Comparison of ENCODE assay signal across 9 cellular contexts in genomic region chr14:96390965-96391292, GRCh38. TPM values are rescaled to one million over a fixed set of nuclear protein-coding genes. Genes with fewer than 3 reads are reported as not detected.
DNase-seq lines count a peak whose midpoint lies in the region; ATAC-seq, FAIRE-seq and TF ChIP-seq lines count a peak whose summit lies in the region.
"Had no signal": no experiment of that assay in that cellular context is flagged by ENCODE, and none has a peak within 500 bp of the region (broad histone marks: within the 10 kb centered on the region; RNA-seq: fewer than 3 reads in every experiment).

No MANE protein-coding gene starts in this region.

- DNase-seq in HAP-1 (ENCODE audit: low spot score in 2 of 2) = no peak
- no peak for DNase-seq in WTC11 (ENCODE audit: low spot score)
- no peak for DNase-seq in hepatocyte (ENCODE audit: low spot score)
- DNase-seq in NCI-H524 (lab: John Stamatoyannopoulos, UW) = no peak
- no peak for DNase-seq in SW480 (ENCODE audit: low spot score)
- no peak for DNase-seq in GM13976 (ENCODE audit: low spot score)
- DNase-seq in GM19239 (ENCODE audit: insufficient read length, low spot score) = no peak

- H2AFZ ChIP-seq in hepatocyte = peak overlapping the region; percentile 82

- 9% methylated on average over 13 of the region's 13 CpGs for WGBS in hepatocyte (ENCODE audit: low lambda C conversion rate, missing lambda C conversion rate)

- no peaks in the 10 kb centered on the region for H3K36me3 Mint-ChIP-seq in WTC11

- no peaks in the 10 kb centered on the region for H3K27me3 ChIP-seq in HAP-1 (ENCODE audit: low read depth)
- no peaks in the 10 kb centered on the region for H3K27me3 ChIP-seq in hepatocyte

- POLR2A ChIA-PET in WTC11 (lab: Charles Lee) = interaction anchor here (1.3 kb wide), 1 partner anchor 16 kb away, joined by 3 read pairs; no protein-coding TSS in a partner anchor

- H3K4me1 ChIP-seq in HAP-1 (peaks cover 4% of the 10 kb centered on the region), hepatocyte (ENCODE audit: insufficient read depth) (peaks cover 5% of the 10 kb centered on the region)

- H3K27ac ChIP-seq in hepatocyte (peak overlapping the region; percentile 56), skin epidermis (peak overlapping the region in 14 of 21 experiments; percentile 14 to 84 (median 70))

- no peaks in the 10 kb centered on the region for H3K9me2 ChIP-seq in hepatocyte (replicated peaks; ENCODE audit: insufficient read depth)

- H3K36me3 ChIP-seq in HAP-1 (replicated peaks) = peaks cover 3% of the 10 kb centered on the region
- no peaks in the 10 kb centered on the region for H3K36me3 ChIP-seq in hepatocyte (replicated peaks; ENCODE audit: insufficient read depth, low read depth)

- H3K9me3 ChIP-seq in HAP-1 = no peaks in the 10 kb centered on the region
- no peaks in the 10 kb centered on the region for H3K9me3 ChIP-seq in hepatocyte (ENCODE audit: low read depth)

- H3K4me2 ChIP-seq in hepatocyte = peak overlapping the region; percentile 95

- CTCF ChIA-PET in WTC11 (lab: Charles Lee) = no interaction called here

- H3K27me3 Mint-ChIP-seq in WTC11 (ENCODE audit: low read depth) = peaks cover 33% of the 10 kb centered on the region

- no peaks in the 10 kb centered on the region for H4K20me1 ChIP-seq in hepatocyte (ENCODE audit: insufficient read depth, poor library complexity, severe bottlenecking)

- in situ Hi-C loops in HAP-1 (cut with MboI; ENCODE audit: low sequenced_read_pairs) (no loop called here), GM13976 (cut with MboI; ENCODE audit: low sequenced_read_pairs, unreplicated experiment) (no loop called here)

- ATAC-seq in WTC11 = no peak

- TF ChIP-seq CTCF in WTC11 (IDR thresholded peaks at IDR 0.05) (no peak), hepatocyte (IDR thresholded peaks at IDR 0.05; ENCODE audit: poor library complexity) (no peak), GM13976 (IDR thresholded peaks at IDR 0.05; ENCODE audit: borderline replicate concordance, control extremely low read depth, extremely low read depth, insufficient read depth, missing control alignments) (no peak)

- H3K4me1 Mint-ChIP-seq in WTC11 = peaks cover 9% of the 10 kb centered on the region

- H3K4me3 Mint-ChIP-seq in WTC11 = peak overlapping the region; percentile 91

- peak overlapping the region; percentile 47 for H3K4me3 ChIP-seq in HAP-1
- H3K4me3 ChIP-seq in hepatocyte = peak overlapping the region; percentile 49
- peak overlapping the region; percentile 35 to 83 (median 69) for H3K4me3 ChIP-seq in skin epidermis

- no peak for FAIRE-seq in GM19239 (lab: Jason Lieb, UNC)
- FAIRE-seq: endometrium had no signal

- no peaks in the 10 kb centered on the region for H3K79me2 ChIP-seq in hepatocyte

- H3K9me3 Mint-ChIP-seq in WTC11 = no peaks in the 10 kb centered on the region

- no peak overlapping the region; the same call in 1 of the 2 replicates for H3K27ac Mint-ChIP-seq in WTC11

TF ChIP-seq in WTC11, 78 proteins besides CTCF, POLR2A, EP300 and RAD21:
- TF ChIP-seq, protein P1, sequence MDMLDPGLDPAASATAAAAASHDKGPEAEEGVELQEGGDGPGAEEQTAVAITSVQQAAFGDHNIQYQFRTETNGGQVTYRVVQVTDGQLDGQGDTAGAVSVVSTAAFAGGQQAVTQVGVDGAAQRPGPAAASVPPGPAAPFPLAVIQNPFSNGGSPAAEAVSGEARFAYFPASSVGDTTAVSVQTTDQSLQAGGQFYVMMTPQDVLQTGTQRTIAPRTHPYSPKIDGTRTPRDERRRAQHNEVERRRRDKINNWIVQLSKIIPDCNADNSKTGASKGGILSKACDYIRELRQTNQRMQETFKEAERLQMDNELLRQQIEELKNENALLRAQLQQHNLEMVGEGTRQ (CRISPR knock-in tag; IDR thresholded peaks at IDR 0.05) = no peak
- TF ChIP-seq, protein P2, sequence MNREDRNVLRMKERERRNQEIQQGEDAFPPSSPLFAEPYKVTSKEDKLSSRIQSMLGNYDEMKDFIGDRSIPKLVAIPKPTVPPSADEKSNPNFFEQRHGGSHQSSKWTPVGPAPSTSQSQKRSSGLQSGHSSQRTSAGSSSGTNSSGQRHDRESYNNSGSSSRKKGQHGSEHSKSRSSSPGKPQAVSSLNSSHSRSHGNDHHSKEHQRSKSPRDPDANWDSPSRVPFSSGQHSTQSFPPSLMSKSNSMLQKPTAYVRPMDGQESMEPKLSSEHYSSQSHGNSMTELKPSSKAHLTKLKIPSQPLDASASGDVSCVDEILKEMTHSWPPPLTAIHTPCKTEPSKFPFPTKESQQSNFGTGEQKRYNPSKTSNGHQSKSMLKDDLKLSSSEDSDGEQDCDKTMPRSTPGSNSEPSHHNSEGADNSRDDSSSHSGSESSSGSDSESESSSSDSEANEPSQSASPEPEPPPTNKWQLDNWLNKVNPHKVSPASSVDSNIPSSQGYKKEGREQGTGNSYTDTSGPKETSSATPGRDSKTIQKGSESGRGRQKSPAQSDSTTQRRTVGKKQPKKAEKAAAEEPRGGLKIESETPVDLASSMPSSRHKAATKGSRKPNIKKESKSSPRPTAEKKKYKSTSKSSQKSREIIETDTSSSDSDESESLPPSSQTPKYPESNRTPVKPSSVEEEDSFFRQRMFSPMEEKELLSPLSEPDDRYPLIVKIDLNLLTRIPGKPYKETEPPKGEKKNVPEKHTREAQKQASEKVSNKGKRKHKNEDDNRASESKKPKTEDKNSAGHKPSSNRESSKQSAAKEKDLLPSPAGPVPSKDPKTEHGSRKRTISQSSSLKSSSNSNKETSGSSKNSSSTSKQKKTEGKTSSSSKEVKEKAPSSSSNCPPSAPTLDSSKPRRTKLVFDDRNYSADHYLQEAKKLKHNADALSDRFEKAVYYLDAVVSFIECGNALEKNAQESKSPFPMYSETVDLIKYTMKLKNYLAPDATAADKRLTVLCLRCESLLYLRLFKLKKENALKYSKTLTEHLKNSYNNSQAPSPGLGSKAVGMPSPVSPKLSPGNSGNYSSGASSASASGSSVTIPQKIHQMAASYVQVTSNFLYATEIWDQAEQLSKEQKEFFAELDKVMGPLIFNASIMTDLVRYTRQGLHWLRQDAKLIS (CRISPR knock-in tag; IDR thresholded peaks at IDR 0.05; ENCODE audit: borderline replicate concordance) = no peak
- TF ChIP-seq TP53 (CRISPR knock-in tag; IDR thresholded peaks at IDR 0.05) = 0 out of 2 replicates have a peak, but pooled peaks have one; percentile 10

RNA-seq across cellular contexts. Expression of gene AK7, which starts 1.0 kb away (rescaled TPM):
- total RNA-seq in WTC11 (2021) = 6.4 to 8.4 TPM (median 6.6 TPM) in 3 replicates
- total RNA-seq in hepatocyte = 4.2 and 6.0 TPM in 2 replicates
- 1.6 and 2.7 TPM in 2 replicates for polyA plus RNA-seq in hepatocyte

RNA-seq across cellular contexts. Expression of gene GSKIP, which starts 27.6 kb away (rescaled TPM):
- total RNA-seq in WTC11 (2021) (41.4 to 43.9 TPM (median 43.0 TPM) in 3 replicates), hepatocyte (46.6 and 52.5 TPM in 2 replicates)
- 32.6 and 34.0 TPM in 2 replicates for polyA plus RNA-seq in hepatocyte

RNA-seq across cellular contexts. Expression of gene ATG2B, which starts 27.8 kb away (rescaled TPM):
- 10.0 to 10.3 TPM (median 10.3 TPM) in 3 replicates for total RNA-seq in WTC11 (2021)
- total RNA-seq in hepatocyte = 20.4 and 22.2 TPM in 2 replicates
- 3.3 and 5.3 TPM in 2 replicates for polyA plus RNA-seq in hepatocyte
